9 cellular contexts compared by ENCODE assay signal in the genomic region with DNA sequence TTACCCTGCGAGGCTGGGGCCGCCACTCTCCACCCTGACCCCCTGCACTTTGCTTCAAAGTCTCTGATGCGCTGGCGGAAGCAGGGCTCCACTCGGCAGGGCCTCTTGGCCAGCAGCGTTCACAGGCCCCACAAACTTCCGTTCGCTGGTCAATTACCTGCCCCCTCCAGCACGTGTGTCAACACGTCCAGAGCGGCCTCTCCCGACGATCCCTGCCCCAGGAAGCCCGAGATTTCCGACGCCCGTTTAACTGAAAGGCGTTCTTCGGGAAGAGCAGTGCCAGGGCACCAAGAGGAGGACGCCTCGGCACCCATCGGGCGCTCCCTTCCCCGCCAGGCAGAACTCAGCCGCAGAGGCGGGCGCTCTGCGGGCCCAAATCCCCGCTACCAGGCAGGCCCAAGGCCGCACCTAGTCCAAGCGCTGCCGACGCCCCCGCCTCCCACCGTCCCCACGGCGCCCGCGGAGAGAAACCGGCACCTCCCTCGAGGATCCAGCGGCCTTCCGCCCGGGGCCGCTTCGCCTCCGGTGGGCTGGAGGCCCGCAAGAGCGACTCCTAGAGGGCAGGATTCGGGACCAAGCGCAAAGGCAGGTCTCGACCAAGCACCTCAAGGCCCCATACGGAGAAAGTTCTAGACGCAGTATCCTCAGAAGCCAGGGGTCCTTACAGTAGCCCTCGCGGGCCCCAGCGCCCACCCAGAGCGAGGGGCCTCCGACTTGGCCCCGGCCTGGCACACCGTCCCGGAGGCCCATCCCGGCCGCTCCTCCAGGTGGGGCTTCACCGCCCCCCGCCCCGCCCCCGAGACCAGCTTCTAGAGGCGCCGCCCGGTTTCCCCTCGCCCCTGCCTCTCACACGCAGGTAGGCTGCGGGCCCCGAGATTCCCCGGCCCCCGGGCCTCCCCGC. TPM values are rescaled to one million over a fixed set of nuclear protein-coding genes. Genes with fewer than 3 reads are reported as not detected.
DNase-seq lines count a peak whose midpoint lies in the region; ATAC-seq, FAIRE-seq and TF ChIP-seq lines count a peak whose summit lies in the region.
"Had no signal": no experiment of that assay in that cellular context is flagged by ENCODE, and none has a peak within 500 bp of the region (broad histone marks: within the 10 kb centered on the region; RNA-seq: fewer than 3 reads in every experiment).

No MANE protein-coding gene starts in this region.

- H3K4me1 ChIP-seq in left lung = peaks cover 20 to 52% of the 10 kb centered on the region in 2 donors

- peaks cover 23 to 53% (median 41%) of the 10 kb centered on the region in 3 donors for H3K4me1 Mint-ChIP-seq in T-cell

- POLR2A ChIA-PET in T-cell (lab: Charles Lee) = interaction anchor here in 1 of 2 donors (0.6 kb wide), 1 partner anchor 207 kb away, joined by 5 read pairs; no protein-coding TSS in a partner anchor

- H3K36me3 ChIP-seq in bronchial epithelial cell (ENCODE audit: control insufficient read depth, insufficient read depth, low read length) (peaks cover 11% of the 10 kb centered on the region), left lung (peaks cover 0 to 24% of the 10 kb centered on the region in 2 donors)

- peak overlapping the region; percentile 80 to 85 (median 82) for H3K4me3 Mint-ChIP-seq in T-cell

- H3K9me3 Mint-ChIP-seq in T-cell = no peaks in the 10 kb centered on the region

- no peak for FAIRE-seq in bronchial epithelial cell (lab: Jason Lieb, UNC)

- H3K9me3 ChIP-seq in left lung = no peaks in the 10 kb centered on the region

- TF ChIP-seq CTCF in bronchial epithelial cell (IDR thresholded peaks at IDR 0.05; ENCODE audit: insufficient read depth, low read length, severe bottlenecking) (peak; percentile 57), left lung (IDR thresholded peaks at IDR 0.05) (no peak)

- peak; percentile 26 for ATAC-seq in GM21576 (IDR thresholded peaks at IDR 0.05; ENCODE audit: unreplicated experiment)
- peak; percentile 37 to 61 (median 42) for ATAC-seq in T-cell (replicated peaks in 1 of 4)
- peak; percentile 1 for ATAC-seq in left lung

- intact Hi-C loops in left lung (cut with DNase I) = no loop called here

- H3K27ac Mint-ChIP-seq in T-cell = peak overlapping the region; percentile 80 to 81

- H3K27me3 ChIP-seq in bronchial epithelial cell (ENCODE audit: control insufficient read depth, insufficient read depth, low read length) = no peaks in the 10 kb centered on the region
- no peaks in the 10 kb centered on the region for H3K27me3 ChIP-seq in left lung

- peak overlapping the region; percentile 78 to 89 for H3K27ac ChIP-seq in left lung

- peaks cover 11% of the 10 kb centered on the region for H3K36me3 Mint-ChIP-seq in T-cell

- CTCF ChIA-PET in T-cell (lab: Charles Lee) = interaction anchor here (0.6 to 1.2 kb wide), 3 partner anchors 17 to 313 kb away, joined by 3 to 4 read pairs (median 3); partner anchors contain the start of genes IDH3G (in 1 of the 2) and SSR4 (in 1 of the 2)

- H3K4me3 ChIP-seq in bronchial epithelial cell (ENCODE audit: low read depth, low read length) (peak overlapping the region; percentile 60), left lung (peak overlapping the region; percentile 50 to 71)

- DNase-seq in ELR (ENCODE audit: low read depth) = peak; percentile 63
- peak; percentile 38 for DNase-seq in HuH-7.5 (ENCODE audit: low spot score)
- peak in 27 of 34 experiments; percentile 16 to 60 (median 38) for DNase-seq in T-cell
- peak; percentile 55 for DNase-seq in bronchial epithelial cell (ENCODE audit: low read depth)
- DNase-seq in left lung = peak in 1 of 2 donors; percentile 83
- DNase-seq in stimulated activated CD8-positive, alpha-beta memory T cell treated with anti-CD3 and anti-CD28 coated beads, Interleukin-4, amount 100 ng/mL, for 24 hours (ENCODE audit: low read depth) = peak; percentile 48
- DNase-seq in putamen (ENCODE audit: low spot score) = no peak

- peaks cover 0 to 5% of the 10 kb centered on the region in 2 donors for H3K27me3 Mint-ChIP-seq in T-cell

RNA-seq across cellular contexts. Expression of gene BCAP31, which starts 0.6 kb away (rescaled TPM):
- total RNA-seq in T-cell (100 to 1,000 TPM in 4 of 5 donors, 10 to 100 TPM in 1; 90.1 to 124 (median 107) TPM), bronchial epithelial cell (300 and 322 TPM in 2 replicates), left lung (100 to 1,000 TPM; 218 to 243 TPM)

RNA-seq across cellular contexts. Expression of gene ABCD1, which starts 1.1 kb away (rescaled TPM):
- total RNA-seq in T-cell = 10 to 100 TPM in 1 of 5 donors, 1 to 10 TPM in 4; 6.9 to 10.7 (median 7.9) TPM
- total RNA-seq in bronchial epithelial cell = 1.7 and 1.8 TPM in 2 replicates
- 10 to 100 TPM; 14.2 to 18.5 TPM for total RNA-seq in left lung

RNA-seq across cellular contexts. Expression of gene SLC6A8, which starts 35.9 kb away (rescaled TPM):
- total RNA-seq in T-cell (1 to 10 TPM in 4 of 5 donors, under 1 TPM in 1; 0.89 to 2.3 (median 1.9) TPM), bronchial epithelial cell (42.4 and 49.3 TPM in 2 replicates), left lung (10 to 100 TPM; 10.5 to 11.2 TPM)

RNA-seq across cellular contexts. Expression of gene PLXNB3, which starts 40.4 kb away (rescaled TPM):
- total RNA-seq in T-cell = under 1 TPM in 4 of 5 donors, not detected in 1; 0.28 to 0.47 (median 0.43) TPM
- 4.5 and 5.4 TPM in 2 replicates for total RNA-seq in bronchial epithelial cell
- total RNA-seq in left lung = 1 to 10 TPM; 3.0 to 3.9 TPM

RNA-seq across cellular contexts. Expression of gene PNCK, which starts 50.0 kb away (rescaled TPM):
- total RNA-seq in T-cell (1 to 10 TPM in 1 of 5 donors, not detected in 4; 1.0 TPM), bronchial epithelial cell (1.5 and 2.1 TPM in 2 replicates), left lung (1 to 10 TPM in 1 of 2 donors, not detected in 1; 1.1 TPM)
- total RNA-seq: glomerular endothelial cell had no signal
